ENCODE assay signal across 8 cellular contexts in genomic region chr13:39036212-39036611, GRCh38. TPM values are rescaled to one million over a fixed set of nuclear protein-coding genes. Genes with fewer than 3 reads are reported as not detected.
DNase-seq lines count a peak whose midpoint lies in the region; ATAC-seq and TF ChIP-seq lines count a peak whose summit lies in the region.

No MANE protein-coding gene starts in this region.

- no peak overlapping the region for H2BK15ac ChIP-seq in neuronal stem cell (ENCODE audit: low read length)

- WGBS in endodermal cell (ENCODE audit: insufficient coverage in 1 of 2, insufficient read length in 1 of 2), 2 experiments = 4 to 5% methylated on average over 7 to 9 of the region's 9 CpGs
- WGBS in neuronal stem cell (ENCODE audit: extremely low coverage in 2 of 2, insufficient read length in 2 of 2, insufficient replicate concordance in 1 of 2), 2 donors = no CpG with 5 or more reads among the region's 9 CpGs

- DNase-seq in activated naive CD4-positive, alpha-beta T cell treated with Interleukin-2 at 50 U/mL for 16 hours = peak; percentile 15
- no peak for DNase-seq in activated naive CD4-positive, alpha-beta T cell (lab: John Stamatoyannopoulos, UW)
- DNase-seq in RPMI7951 (ENCODE audit: low read depth) (peak; percentile 13), endodermal cell (no peak), neuronal stem cell (ENCODE audit: low spot score) (no peak), NCI-H1436 treated with DMSO at 0.1 percent for 48 hours (lab: John Stamatoyannopoulos, UW) (no peak), anterior cingulate cortex (lab: John Stamatoyannopoulos, UW) (no peak)

- H2AFZ ChIP-seq in neuronal stem cell (ENCODE audit: low read length) = no peak overlapping the region

- H2BK12ac ChIP-seq in neuronal stem cell (ENCODE audit: low read length) = no peak overlapping the region

- no peak overlapping the region for H3K23ac ChIP-seq in neuronal stem cell (ENCODE audit: low read depth, low read length, poor library complexity)

- H3K4me1 Mint-ChIP-seq in endodermal cell = peaks cover 29% of the 10 kb centered on the region

- no peak overlapping the region for H4K8ac ChIP-seq in neuronal stem cell (ENCODE audit: low read depth, low read length)

- no peak overlapping the region for H2BK120ac ChIP-seq in neuronal stem cell (ENCODE audit: low read depth, low read length)

- H4K91ac ChIP-seq in neuronal stem cell (ENCODE audit: low read depth, low read length, poor library complexity) = no peak overlapping the region

- H3K79me1 ChIP-seq in neuronal stem cell (ENCODE audit: low read depth, low read length) = peaks cover 4% of the 10 kb centered on the region

- no peak overlapping the region for H2BK5ac ChIP-seq in neuronal stem cell (ENCODE audit: low read length)

- no peak for TF ChIP-seq CTCF in endodermal cell (conservative IDR thresholded peaks at IDR 0.05)

- H3K9me3 ChIP-seq in endodermal cell (ENCODE audit: control insufficient read depth, low read length) = no peaks in the 10 kb centered on the region
- no peaks in the 10 kb centered on the region for H3K9me3 ChIP-seq in neuronal stem cell (replicated peaks in 1 of 2; ENCODE audit: control insufficient read depth in 2 of 2, insufficient read depth in 1 of 2, low read depth in 1 of 2, low read length in 2 of 2)

- no peak overlapping the region for H3K4ac ChIP-seq in neuronal stem cell (ENCODE audit: low read length)

- ATAC-seq in HG02973 (IDR thresholded peaks at IDR 0.05; ENCODE audit: unreplicated experiment) = no peak

- peaks cover 3% of the 10 kb centered on the region for H3K4me1 ChIP-seq in endodermal cell (ENCODE audit: control insufficient read depth, insufficient read depth, low read length)
- H3K4me1 ChIP-seq in neuronal stem cell (ENCODE audit: control insufficient read depth in 2 of 2, insufficient read depth in 1 of 2, low read depth in 1 of 2, low read length in 2 of 2) = peaks cover 4 to 8% of the 10 kb centered on the region in 2 donors

- H3K27ac ChIP-seq in endodermal cell (ENCODE audit: low read depth, low read length) = no peak overlapping the region
- no peak overlapping the region for H3K27ac ChIP-seq in neuronal stem cell (replicated peaks; ENCODE audit: low read length)

- peak overlapping the region; percentile 50 for H3K27ac Mint-ChIP-seq in endodermal cell

- H3K4me3 ChIP-seq in endodermal cell (ENCODE audit: low read length) (peak overlapping the region; percentile 96), neuronal stem cell (ENCODE audit: low read length in 2 of 2) (peak overlapping the region; percentile 89 to 95)

- H2AK5ac ChIP-seq in neuronal stem cell (ENCODE audit: low read depth, low read length) = no peak overlapping the region

- H3K9ac ChIP-seq in endodermal cell (ENCODE audit: extremely low read depth, low read length, poor library complexity, severe bottlenecking) (peak overlapping the region; percentile 79), neuronal stem cell (ENCODE audit: low read depth, low read length, poor library complexity) (no peak overlapping the region)

- H3K27me3 Mint-ChIP-seq in endodermal cell (ENCODE audit: insufficient read depth) = no peaks in the 10 kb centered on the region

- H3K36me3 Mint-ChIP-seq in endodermal cell (ENCODE audit: low read depth) = peaks cover 6% of the 10 kb centered on the region

- no peak overlapping the region for H3K18ac ChIP-seq in neuronal stem cell (ENCODE audit: low read length)

- no peak overlapping the region for H3K14ac ChIP-seq in neuronal stem cell (ENCODE audit: low read length)

- no peaks in the 10 kb centered on the region for H3K9me3 Mint-ChIP-seq in endodermal cell

- H3K4me2 ChIP-seq in neuronal stem cell (ENCODE audit: insufficient read depth, low read length, poor library complexity, severe bottlenecking) = peak overlapping the region; percentile 54

- H3K36me3 ChIP-seq in endodermal cell (ENCODE audit: control insufficient read depth, insufficient read depth, low read length) = peaks cover 9% of the 10 kb centered on the region
- H3K36me3 ChIP-seq in neuronal stem cell (replicated peaks in 1 of 2; ENCODE audit: control insufficient read depth in 2 of 2, insufficient read depth in 2 of 2, low read length in 2 of 2) = peaks cover 2 to 38% of the 10 kb centered on the region in 2 donors

- H3K27me3 ChIP-seq in endodermal cell (ENCODE audit: control insufficient read depth, insufficient read depth, low read length, poor library complexity, severe bottlenecking) (no peaks in the 10 kb centered on the region), neuronal stem cell (ENCODE audit: control insufficient read depth in 3 of 3, insufficient read depth in 3 of 3, low read depth in 1 of 3, low read length in 3 of 3) (no peaks in the 10 kb centered on the region)

- H3K4me3 Mint-ChIP-seq in endodermal cell = peak overlapping the region; percentile 90

RNA-seq across cellular contexts. Expression of gene PROSER1, which starts 1.7 kb away (rescaled TPM):
- total RNA-seq in RPMI7951 (2014; rRNA removed; shearing (Covaris generic)) = 7.1 and 7.4 TPM in 2 replicates
- total RNA-seq in endodermal cell = 10 to 100 TPM; 54.0 to 62.1 TPM
- polyA plus RNA-seq in endodermal cell (2013, experiment 1 of 2) = 52.4 TPM
- 45.0 TPM for polyA plus RNA-seq in endodermal cell (2013, experiment 2 of 2)
- polyA plus RNA-seq in neuronal stem cell (2013, experiment 1 of 2) = 59.2 TPM
- polyA plus RNA-seq in neuronal stem cell (2013, experiment 2 of 2) = 61.9 TPM

RNA-seq across cellular contexts. Expression of gene NHLRC3, which starts 2.0 kb away (rescaled TPM):
- total RNA-seq in RPMI7951 (2014; rRNA removed; shearing (Covaris generic)) = 11.0 and 12.6 TPM in 2 replicates
- total RNA-seq in endodermal cell = 10 to 100 TPM; 13.7 to 23.4 TPM
- 23.2 TPM for polyA plus RNA-seq in endodermal cell (2013, experiment 1 of 2)
- polyA plus RNA-seq in endodermal cell (2013, experiment 2 of 2) = 18.3 TPM
- polyA plus RNA-seq in neuronal stem cell (2013, experiment 1 of 2) = 11.3 TPM
- 12.2 TPM for polyA plus RNA-seq in neuronal stem cell (2013, experiment 2 of 2)

RNA-seq across cellular contexts. Expression of gene STOML3, which starts 45.6 kb away (rescaled TPM):
- total RNA-seq in RPMI7951 (2014; rRNA removed; shearing (Covaris generic)) = not detected in 2 replicates
- not detected for total RNA-seq in endodermal cell
- polyA plus RNA-seq in endodermal cell (2013, experiment 1 of 2) = 0.46 TPM
- 0.41 TPM for polyA plus RNA-seq in endodermal cell (2013, experiment 2 of 2)
- 1.4 TPM for polyA plus RNA-seq in neuronal stem cell (2013, experiment 1 of 2)
- polyA plus RNA-seq in neuronal stem cell (2013, experiment 2 of 2) = 1.5 TPM

Comparison
In these comparisons a context has a peak if more than half of its experiments do, and no peak if none do; other contexts are left out.
1. DNase-seq: peak in activated naive CD4-positive, alpha-beta T cell treated with Interleukin-2 at 50 U/mL for 16 hours (single experiment) and RPMI7951 (single experiment); none in activated naive CD4-positive, alpha-beta T cell (0 of 4), endodermal cell (single experiment), neuronal stem cell (single experiment), NCI-H1436 treated with DMSO at 0.1 percent for 48 hours (single experiment) and anterior cingulate cortex (0 of 58).